ENCODE assay signal across 9 cellular contexts in the genomic region with DNA sequence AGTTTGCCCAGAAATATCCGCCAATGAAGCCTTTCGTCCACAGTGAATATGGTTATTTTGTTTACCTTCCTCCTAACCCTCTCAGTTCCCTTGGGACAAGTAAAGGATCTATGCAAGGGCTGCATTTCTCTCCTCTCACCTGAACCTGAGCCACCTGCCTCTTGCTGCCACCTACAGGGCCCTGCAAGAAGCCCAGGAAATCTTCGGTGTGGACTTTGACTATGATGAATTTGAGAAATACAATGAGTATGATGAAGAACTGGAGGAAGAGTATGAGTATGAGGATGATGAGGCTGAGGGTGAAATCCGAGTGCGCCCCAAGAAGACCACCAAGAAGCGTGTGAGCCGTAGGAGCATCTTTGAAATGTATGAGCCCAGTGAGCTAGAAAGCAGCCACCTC. TPM values are rescaled to one million over a fixed set of nuclear protein-coding genes. Genes with fewer than 3 reads are reported as not detected.
DNase-seq lines count a peak whose midpoint lies in the region; ATAC-seq lines count a peak whose summit lies in the region.
"Had no signal": no experiment of that assay in that cellular context is flagged by ENCODE, and none has a peak within 500 bp of the region (broad histone marks: within the 10 kb centered on the region; RNA-seq: fewer than 3 reads in every experiment).

No MANE protein-coding gene starts in this region.

- H3K9me3 ChIP-seq in T-helper 17 cell (ENCODE audit: control insufficient read depth, low read length, poor library complexity, severe bottlenecking), result no peaks in the 10 kb centered on the region
- H3K9me3 ChIP-seq: sigmoid colon had no signal

- intact Hi-C loops in left colon (cut with DNase I, micrococcal nuclease), result no loop called here

- no peaks in the 10 kb centered on the region for H3K27me3 Mint-ChIP-seq in T-helper 17 cell

- DNase-seq in DMS153 (lab: John Stamatoyannopoulos, UW), result peak; percentile 78
- peak; percentile 35 for DNase-seq in HT-29 (ENCODE audit: low spot score)
- no peak for DNase-seq in T-helper 17 cell
- DNase-seq in left colon, result peak in 1 of 2 donors; percentile 32
- DNase-seq in GF-D8 (lab: John Stamatoyannopoulos, UW), result no peak
- DNase-seq in stimulated activated CD4-positive, alpha-beta T cell treated with anti-CD3 and anti-CD28 coated beads, Interleukin-12 subunit alpha, Interleukin-12 subunit beta, amount 100 ng/mL, for 4 hours, result no peak
- DNase-seq: sigmoid colon had no signal

- H3K4me1 Mint-ChIP-seq in T-helper 17 cell, result peaks cover 2% of the 10 kb centered on the region

- peak overlapping the region; percentile 67 for H3K27ac Mint-ChIP-seq in T-helper 17 cell

- H3K4me3 Mint-ChIP-seq in T-helper 17 cell, result no peak overlapping the region

- ATAC-seq in T-helper 17 cell (no peak), left colon (peak; percentile 95), HG03378 (IDR thresholded peaks at IDR 0.05; ENCODE audit: unreplicated experiment) (no peak), HG02938 (IDR thresholded peaks at IDR 0.05; ENCODE audit: unreplicated experiment) (no peak)

- H3K36me3 Mint-ChIP-seq in T-helper 17 cell (ENCODE audit: low read depth), result peaks cover 8% of the 10 kb centered on the region

RNA-seq across cellular contexts. Expression of gene SUPT6H, which starts 14.0 kb away (rescaled TPM):
- total RNA-seq in HT-29 (2014; rRNA removed; shearing (Covaris generic)), result 48.1 and 57.9 TPM in 2 replicates
- 100 to 1,000 TPM; 136 to 139 TPM for total RNA-seq in T-helper 17 cell
- 10 to 100 TPM; 43.8 to 50.5 TPM for total RNA-seq in left colon

RNA-seq across cellular contexts. Expression of gene SDF2, which starts 14.3 kb away (rescaled TPM):
- total RNA-seq in HT-29 (2014; rRNA removed; shearing (Covaris generic)), result 50.7 and 52.6 TPM in 2 replicates
- total RNA-seq in T-helper 17 cell (10 to 100 TPM; 31.5 to 38.5 TPM), left colon (10 to 100 TPM; 51.1 to 52.3 TPM)

RNA-seq across cellular contexts. Expression of gene BLTP2, which starts 31.0 kb away (rescaled TPM):
- total RNA-seq in HT-29 (2014; rRNA removed; shearing (Covaris generic)), result 127 and 129 TPM in 2 replicates
- total RNA-seq in T-helper 17 cell (100 to 1,000 TPM; 136 to 153 TPM), left colon (100 to 1,000 TPM; 129 to 135 TPM)

RNA-seq across cellular contexts. Expression of gene PROCA1, which starts 35.7 kb away (rescaled TPM):
- total RNA-seq in HT-29 (2014; rRNA removed; shearing (Covaris generic)), result 1.7 and 3.8 TPM in 2 replicates
- total RNA-seq in T-helper 17 cell (1 to 10 TPM; 4.8 to 6.3 TPM), left colon (1 to 10 TPM; 1.4 to 1.8 TPM)

RNA-seq across cellular contexts. Expression of gene RAB34, which starts 41.7 kb away (rescaled TPM):
- 0.97 TPM in 1 of 2 replicates, not detected in the other for total RNA-seq in HT-29 (2014; rRNA removed; shearing (Covaris generic))
- total RNA-seq in T-helper 17 cell (10 to 100 TPM in 1 of 2 donors, 1 to 10 TPM in 1; 8.3 to 24.3 TPM), left colon (10 to 100 TPM in 1 of 2 donors, 1 to 10 TPM in 1; 6.9 to 17.4 TPM)

Comparison
In these comparisons a context has a peak if more than half of its experiments do, and no peak if none do; other contexts are left out.
1. DNase-seq: peak in DMS153 (single experiment) and HT-29 (single experiment); none in T-helper 17 cell (0 of 3), GF-D8 (single experiment) and stimulated activated CD4-positive, alpha-beta T cell treated with anti-CD3 and anti-CD28 coated beads, Interleukin-12 subunit alpha, Interleukin-12 subunit beta, amount 100 ng/mL, for 4 hours (single experiment).